20 cellular contexts compared by ENCODE assay signal in genomic region chr5:150605546-150605945, GRCh38. TPM values are rescaled to one million over a fixed set of nuclear protein-coding genes. Genes with fewer than 3 reads are reported as not detected.
DNase-seq lines count a peak whose midpoint lies in the region; ATAC-seq and TF ChIP-seq lines count a peak whose summit lies in the region.
"Had no signal": no experiment of that assay in that cellular context is flagged by ENCODE, and none has a peak within 500 bp of the region (broad histone marks: within the 10 kb centered on the region; RNA-seq: fewer than 3 reads in every experiment).

No MANE protein-coding gene starts in this region.

- in situ Hi-C loops in astrocyte of the spinal cord (cut with HindIII; ENCODE audit: low sequenced_read_pairs) = no loop called here

- DNase-seq in HuH-7.5 (ENCODE audit: low spot score) = peak; percentile 73
- peak; percentile 54 for DNase-seq in astrocyte of the spinal cord (ENCODE audit: low read depth, low spot score)
- peak in 2 of 3 donors; percentile 76 to 78 for DNase-seq in right cardiac atrium
- DNase-seq in SIG-M5 treated with dmso at 0.1 percent for 504 hours (lab: John Stamatoyannopoulos, UW; ENCODE audit: unreplicated experiment) = no peak
- DNase-seq in DMS114 treated with DMSO at 0.1 percent for 48 hours (lab: John Stamatoyannopoulos, UW; ENCODE audit: unreplicated experiment) = no peak
- DNase-seq in sciatic nerve (ENCODE audit: low spot score) = no peak
- DNase-seq in hepatic stellate cell (ENCODE audit: low spot score) = no peak
- DNase-seq: activated CD4-positive, alpha-beta T cell treated with anti-CD3 and anti-CD28 coated beads, Interleukin-2, amount 50 U/mL, for 1 hour; activated CD8-positive, alpha-beta memory T cell treated with anti-CD3 and anti-CD28 coated beads, Interleukin-2, amount 50 U/mL, for 48 hours; anterior cingulate cortex; colonic mucosa; Kasumi-1; NCI-H1092; SIG-M5; stimulated activated CD4-positive, alpha-beta T cell treated with anti-CD3 and anti-CD28 coated beads, Interleukin-15, amount 100 ng/mL, for 24 hours had no signal

- peak overlapping the region; percentile 36 for H3K27ac ChIP-seq in right cardiac atrium (ENCODE audit: low read length)
- H3K27ac ChIP-seq in skeletal muscle tissue (ENCODE audit: low read depth, low read length) = peak overlapping the region; percentile 26
- H3K27ac ChIP-seq: colonic mucosa had no signal

- H3K4me3 ChIP-seq in astrocyte of the spinal cord (ENCODE audit: low read depth, low read length) = no peak overlapping the region
- no peak overlapping the region for H3K4me3 ChIP-seq in right cardiac atrium (ENCODE audit: low read length)
- H3K4me3 ChIP-seq in skeletal muscle tissue (ENCODE audit: low read length in 3 of 3) = no peak overlapping the region
- H3K4me3 ChIP-seq: colonic mucosa had no signal

- H3K36me3 ChIP-seq in skeletal muscle tissue (ENCODE audit: control insufficient read depth in 3 of 3, insufficient read depth in 3 of 3, low read length in 3 of 3) = no peaks in the 10 kb centered on the region
- H3K36me3 ChIP-seq: colonic mucosa had no signal

- WGBS in right cardiac atrium = 50% methylated on average over 6 of the region's 6 CpGs

- peaks cover 19% of the 10 kb centered on the region for H3K4me1 ChIP-seq in right cardiac atrium (ENCODE audit: control insufficient read depth, insufficient read depth, low read length)
- H3K4me1 ChIP-seq in skeletal muscle tissue (ENCODE audit: control insufficient read depth in 3 of 3, insufficient read depth in 3 of 3, low read length in 3 of 3) = peaks cover 50 to 91% (median 85%) of the 10 kb centered on the region in 3 donors
- H3K4me1 ChIP-seq: colonic mucosa had no signal

- H3K9me3 ChIP-seq in right cardiac atrium (ENCODE audit: control insufficient read depth, low read length) = no peaks in the 10 kb centered on the region
- H3K9me3 ChIP-seq in skeletal muscle tissue (ENCODE audit: control insufficient read depth in 3 of 3, low read length in 3 of 3) = no peaks in the 10 kb centered on the region
- H3K9me3 ChIP-seq: colonic mucosa had no signal

- H3K9ac ChIP-seq in skeletal muscle tissue (ENCODE audit: low read depth in 1 of 3, low read length in 3 of 3) = peak overlapping the region in 1 of 3 donors; percentile 69

- H3K27me3 ChIP-seq in right cardiac atrium (ENCODE audit: control insufficient read depth, insufficient read depth) (no peaks in the 10 kb centered on the region), skeletal muscle tissue (ENCODE audit: control insufficient read depth in 3 of 3, insufficient read depth in 3 of 3, low read length in 3 of 3) (no peaks in the 10 kb centered on the region)
- H3K27me3 ChIP-seq: colonic mucosa had no signal

- TF ChIP-seq CTCF in astrocyte of the spinal cord (IDR thresholded peaks at IDR 0.05; ENCODE audit: low read depth, low read length) = no peak

- intact Hi-C loops in right cardiac atrium (cut with DNase I) = no loop called here
- intact Hi-C loops in sciatic nerve (cut with DNase I) = no loop called here

- peak in 1 of 2 donors; percentile 14 for ATAC-seq in right cardiac atrium
- no peak for ATAC-seq in sciatic nerve
- ATAC-seq: natural killer cell treated with Interleukin-12 subunit alpha and Interleukin-12 subunit beta and Interleukin-15 and Interleukin-18, amount 100 ng/mL, for 72 hours had no signal

RNA-seq across cellular contexts. Expression of gene SYNPO, which starts 34.9 kb away (rescaled TPM):
- total RNA-seq in right cardiac atrium (100 to 1,000 TPM; 552 to 675 (median 584) TPM), skeletal muscle tissue (6.3 TPM), sciatic nerve (179 TPM)
- 625 TPM for polyA plus RNA-seq in right cardiac atrium
- polyA plus RNA-seq: CD8-positive, alpha-beta memory T cell had no signal

RNA-seq across cellular contexts. Expression of gene MYOZ3, which starts 55.5 kb away (rescaled TPM):
- total RNA-seq in right cardiac atrium (1 to 10 TPM; 4.0 to 9.3 (median 5.2) TPM), skeletal muscle tissue (4.7 TPM), sciatic nerve (17.9 TPM)
- polyA plus RNA-seq in right cardiac atrium = 3.3 TPM
- total RNA-seq: CD8-positive, alpha-beta memory T cell; Daoy; natural killer cell treated with Interleukin-12 subunit alpha and Interleukin-12 subunit beta and Interleukin-15 and Interleukin-18, amount 100 ng/mL, for 72 hours; OCI-LY7 had no signal
- polyA plus RNA-seq: CD8-positive, alpha-beta memory T cell had no signal

Comparison
In these comparisons a context has a peak if more than half of its experiments do, and no peak if none do; other contexts are left out.
1. DNase-seq: peak in HuH-7.5 (single experiment), astrocyte of the spinal cord (single experiment) and right cardiac atrium (2 of 3); none in SIG-M5 treated with dmso at 0.1 percent for 504 hours (single experiment), DMS114 treated with DMSO at 0.1 percent for 48 hours (single experiment), sciatic nerve (single experiment) and hepatic stellate cell (single experiment).
2. RNA of gene SYNPO, which starts 34.9 kb away (total RNA-seq): 552 to 675 TPM in right cardiac atrium and 179 TPM in sciatic nerve (single experiment); 6.3 TPM in skeletal muscle tissue (single experiment); every median in the first group is over 10 times any median in the second.